In the genomic region with DNA sequence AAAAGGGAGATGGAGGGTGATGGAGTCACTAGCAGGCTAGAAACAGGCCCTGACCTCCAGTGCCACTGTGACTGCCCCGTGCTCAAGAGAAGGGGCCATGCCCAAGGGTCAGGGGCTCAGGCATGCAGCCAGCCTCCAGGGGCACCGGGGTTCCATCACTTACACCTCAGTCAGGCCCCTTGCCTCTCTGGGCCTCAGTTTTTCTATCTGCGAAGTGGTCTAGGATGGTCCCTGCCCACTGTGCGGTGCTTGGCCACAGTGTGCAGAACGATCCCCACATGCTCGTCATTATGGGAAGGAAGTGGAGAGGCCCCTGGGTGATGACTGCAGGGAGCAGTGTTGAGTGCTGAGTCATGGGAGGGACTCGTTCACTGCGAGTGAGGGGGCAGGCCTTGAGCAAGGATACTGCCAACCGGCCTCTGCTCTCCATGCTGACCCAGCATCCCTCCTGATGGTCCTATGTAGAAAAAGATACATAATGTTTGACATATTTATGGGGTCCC, we compare ENCODE assay signal across 8 cellular contexts. TPM values are rescaled to one million over a fixed set of nuclear protein-coding genes. Genes with fewer than 3 reads are reported as not detected.
DNase-seq lines count a peak whose midpoint lies in the region; ATAC-seq, FAIRE-seq and TF ChIP-seq lines count a peak whose summit lies in the region.

No MANE protein-coding gene starts in this region.

- FAIRE-seq in RCC 7860 (lab: Jason Lieb, UNC): peak; percentile 63

- TF ChIP-seq CTCF in chondrocyte (IDR thresholded peaks at IDR 0.05): no peak

- no peak for ATAC-seq in GM21528 (IDR thresholded peaks at IDR 0.05; ENCODE audit: low FRiP score, unreplicated experiment)
- ATAC-seq in GM21723 (IDR thresholded peaks at IDR 0.05; ENCODE audit: unreplicated experiment): no peak

- peaks cover 3% of the 10 kb centered on the region for H3K9me3 Mint-ChIP-seq in chondrocyte (ENCODE audit: low read depth)

- peaks cover 24% of the 10 kb centered on the region for H3K36me3 Mint-ChIP-seq in chondrocyte (ENCODE audit: low read depth)

- peak overlapping the region; percentile 94 for H3K27ac Mint-ChIP-seq in chondrocyte (ENCODE audit: unreplicated experiment)

- H3K4me1 Mint-ChIP-seq in chondrocyte (ENCODE audit: low read depth): peaks cover 48% of the 10 kb centered on the region

- peak; percentile 90 for DNase-seq in GDM1 (lab: John Stamatoyannopoulos, UW)
- DNase-seq in RCC 7860 (ENCODE audit: low spot score): peak; percentile 83
- no peak for DNase-seq in chondrocyte (ENCODE audit: low spot score)
- DNase-seq in midbrain (lab: John Stamatoyannopoulos, UW): peak; percentile 1
- DNase-seq in NCI-H1048 (lab: John Stamatoyannopoulos, UW): no peak
- DNase-seq in NCI-H748 treated with DMSO at 0.1 percent for 48 hours (lab: John Stamatoyannopoulos, UW): no peak

- no peak overlapping the region for H3K4me3 Mint-ChIP-seq in chondrocyte (ENCODE audit: unreplicated experiment)

- H3K27me3 Mint-ChIP-seq in chondrocyte (ENCODE audit: low read depth): no peaks in the 10 kb centered on the region

RNA-seq across cellular contexts. Expression of gene TMED1, which starts 23.1 kb away (rescaled TPM):
- 29.1 to 33.7 TPM (median 31.5 TPM) in 3 replicates for total RNA-seq in chondrocyte

RNA-seq across cellular contexts. Expression of gene C19orf38, which starts 35.3 kb away (rescaled TPM):
- 0.30 to 0.34 TPM in 2 of 3 replicates, not detected in the other for total RNA-seq in chondrocyte

RNA-seq across cellular contexts. Expression of gene CARM1, which starts 58.4 kb away (rescaled TPM):
- 59.9 to 62.0 TPM (median 61.8 TPM) in 3 replicates for total RNA-seq in chondrocyte

Comparison
In these comparisons a context has a peak if more than half of its experiments do, and no peak if none do; other contexts are left out.
1. DNase-seq: peak in GDM1 (single experiment), RCC 7860 (single experiment) and midbrain (single experiment); none in chondrocyte (single experiment), NCI-H1048 (single experiment) and NCI-H748 treated with DMSO at 0.1 percent for 48 hours (single experiment).